16 cellular contexts compared by ENCODE assay signal in genomic region chr1:112689196-112689841, GRCh38. TPM values are rescaled to one million over a fixed set of nuclear protein-coding genes. Genes with fewer than 3 reads are reported as not detected.
DNase-seq lines count a peak whose midpoint lies in the region; ATAC-seq and TF ChIP-seq lines count a peak whose summit lies in the region.
"Had no signal": no experiment of that assay in that cellular context is flagged by ENCODE, and none has a peak within 500 bp of the region (broad histone marks: within the 10 kb centered on the region; RNA-seq: fewer than 3 reads in every experiment).

No MANE protein-coding gene starts in this region.

- no peaks in the 10 kb centered on the region for H3K27me3 ChIP-seq in SJCRH30
- H3K27me3 ChIP-seq in ovary = no peaks in the 10 kb centered on the region
- H3K27me3 ChIP-seq: left lung, tibial artery had no signal

- H3K4me1 ChIP-seq in SJCRH30 (peaks cover 17% of the 10 kb centered on the region), ovary (ENCODE audit: insufficient read depth) (peaks cover 4% of the 10 kb centered on the region)
- H3K4me1 ChIP-seq: left lung had no signal

- peaks cover 20% of the 10 kb centered on the region for H3K4me1 Mint-ChIP-seq in stimulated activated effector memory CD8-positive, alpha-beta T cell treated with anti-CD3 and anti-CD28 coated beads, Interleukin-12 subunit alpha, Interleukin-12 subunit beta, amount 100 ng/mL, for 72 hours

- whole genome bisulfite sequencing in ovary, 3 donors = 89 to 94% (median 92%) methylated on average over 9 of the region's 9 CpGs

- H3K36me3 Mint-ChIP-seq in stimulated activated effector memory CD8-positive, alpha-beta T cell treated with anti-CD3 and anti-CD28 coated beads, Interleukin-12 subunit alpha, Interleukin-12 subunit beta, amount 100 ng/mL, for 72 hours = peaks cover 33% of the 10 kb centered on the region

- intact Hi-C loops in left cardiac atrium (cut with DNase I) (no loop called here), ovary (cut with DNase I) (no loop called here)

- TF ChIP-seq POLR2A in ovary (IDR thresholded peaks at IDR 0.05) = no peak

- TF ChIP-seq EP300 in ovary (IDR thresholded peaks at IDR 0.05) = no peak

- peak overlapping the region; percentile 29 for H3K4me3 ChIP-seq in SJCRH30
- H3K4me3 ChIP-seq in ovary = no peak overlapping the region
- H3K4me3 ChIP-seq: left lung, PC-9, tibial artery had no signal

- H3K27ac ChIP-seq in SJCRH30 (peak overlapping the region; percentile 62), ovary (no peak overlapping the region)
- H3K27ac ChIP-seq: left lung, PC-9, tibial artery had no signal

- no peaks in the 10 kb centered on the region for H3K9me3 Mint-ChIP-seq in stimulated activated effector memory CD8-positive, alpha-beta T cell treated with anti-CD3 and anti-CD28 coated beads, Interleukin-12 subunit alpha, Interleukin-12 subunit beta, amount 100 ng/mL, for 72 hours
- H3K9me3 Mint-ChIP-seq: central memory CD8-positive, alpha-beta T cell had no signal

- peaks cover 29% of the 10 kb centered on the region for H3K36me3 ChIP-seq in SJCRH30
- no peaks in the 10 kb centered on the region for H3K36me3 ChIP-seq in ovary

- DNase-seq in SJCRH30 = no peak
- no peak for DNase-seq in left cardiac atrium
- DNase-seq in stimulated activated effector memory CD8-positive, alpha-beta T cell treated with anti-CD3 and anti-CD28 coated beads, Interleukin-12 subunit alpha, Interleukin-12 subunit beta, amount 100 ng/mL, for 72 hours (ENCODE audit: low spot score in 2 of 2) = no peak
- DNase-seq in ovary = no peak
- no peak for DNase-seq in GDM1 (lab: John Stamatoyannopoulos, UW)
- no peak for DNase-seq in foreskin melanocyte
- DNase-seq: activated CD4-positive, alpha-beta T cell treated with anti-CD3 and anti-CD28 coated beads, Interleukin-2, amount 50 U/mL, for 48 hours; activated naive CD4-positive, alpha-beta T cell; amygdala; EL; NCI-H1694 treated with DMSO at 0.1 percent for 48 hours; PC-9; stimulated activated naive CD4-positive, alpha-beta T cell treated with Interleukin-2 at 50 U/mL for 16 hours had no signal

- H3K27ac Mint-ChIP-seq in stimulated activated effector memory CD8-positive, alpha-beta T cell treated with anti-CD3 and anti-CD28 coated beads, Interleukin-12 subunit alpha, Interleukin-12 subunit beta, amount 100 ng/mL, for 72 hours = peak overlapping the region; percentile 83

- H3K4me3 Mint-ChIP-seq in stimulated activated effector memory CD8-positive, alpha-beta T cell treated with anti-CD3 and anti-CD28 coated beads, Interleukin-12 subunit alpha, Interleukin-12 subunit beta, amount 100 ng/mL, for 72 hours = no peak overlapping the region
- H3K4me3 Mint-ChIP-seq: central memory CD8-positive, alpha-beta T cell had no signal

- no peaks in the 10 kb centered on the region for H3K9me3 ChIP-seq in SJCRH30 (replicated peaks)
- no peaks in the 10 kb centered on the region for H3K9me3 ChIP-seq in ovary
- H3K9me3 ChIP-seq: left lung, tibial artery had no signal

- ATAC-seq in left cardiac atrium = peak; percentile 20 to 32
- ATAC-seq in stimulated activated effector memory CD8-positive, alpha-beta T cell treated with anti-CD3 and anti-CD28 coated beads, Interleukin-12 subunit alpha, Interleukin-12 subunit beta, amount 100 ng/mL, for 72 hours = no peak
- ATAC-seq: left lung had no signal

- no peak for TF ChIP-seq CTCF in ovary (IDR thresholded peaks at IDR 0.05)

RNA-seq across cellular contexts. Expression of gene MOV10, which starts 14.9 kb away (rescaled TPM):
- 35.4 and 45.7 TPM in 2 replicates for total RNA-seq in SJCRH30 (2014; rRNA removed; shearing (Covaris generic))
- total RNA-seq in left cardiac atrium (10 to 100 TPM; 15.9 to 20.3 TPM), ovary (10 to 100 TPM; 31.7 to 66.3 (median 53.5) TPM)
- 10 to 100 TPM; 35.0 to 35.6 TPM for polyA plus RNA-seq in ovary

RNA-seq across cellular contexts. Expression of gene RHOC, which starts 17.6 kb away (rescaled TPM):
- total RNA-seq in SJCRH30 (2014; rRNA removed; shearing (Covaris generic)) = 72.4 and 87.5 TPM in 2 replicates
- 100 to 1,000 TPM; 146 to 235 TPM for total RNA-seq in left cardiac atrium
- 100 to 1,000 TPM; 177 to 276 (median 208) TPM for total RNA-seq in ovary
- 100 to 1,000 TPM; 249 to 308 TPM for polyA plus RNA-seq in ovary

RNA-seq across cellular contexts. Expression of gene PPM1J, which starts 25.8 kb away (rescaled TPM):
- total RNA-seq in SJCRH30 (2014; rRNA removed; shearing (Covaris generic)) = 0.85 and 1.2 TPM in 2 replicates
- total RNA-seq in left cardiac atrium = 1 to 10 TPM; 4.9 to 5.1 TPM
- total RNA-seq in ovary = 1 to 10 TPM; 1.4 to 6.3 (median 2.9) TPM
- polyA plus RNA-seq in ovary = 1 to 10 TPM in 1 of 2 donors, under 1 TPM in 1; 0.78 to 1.3 TPM
